1 cellular context compared by ENCODE assay signal in the genomic region with DNA sequence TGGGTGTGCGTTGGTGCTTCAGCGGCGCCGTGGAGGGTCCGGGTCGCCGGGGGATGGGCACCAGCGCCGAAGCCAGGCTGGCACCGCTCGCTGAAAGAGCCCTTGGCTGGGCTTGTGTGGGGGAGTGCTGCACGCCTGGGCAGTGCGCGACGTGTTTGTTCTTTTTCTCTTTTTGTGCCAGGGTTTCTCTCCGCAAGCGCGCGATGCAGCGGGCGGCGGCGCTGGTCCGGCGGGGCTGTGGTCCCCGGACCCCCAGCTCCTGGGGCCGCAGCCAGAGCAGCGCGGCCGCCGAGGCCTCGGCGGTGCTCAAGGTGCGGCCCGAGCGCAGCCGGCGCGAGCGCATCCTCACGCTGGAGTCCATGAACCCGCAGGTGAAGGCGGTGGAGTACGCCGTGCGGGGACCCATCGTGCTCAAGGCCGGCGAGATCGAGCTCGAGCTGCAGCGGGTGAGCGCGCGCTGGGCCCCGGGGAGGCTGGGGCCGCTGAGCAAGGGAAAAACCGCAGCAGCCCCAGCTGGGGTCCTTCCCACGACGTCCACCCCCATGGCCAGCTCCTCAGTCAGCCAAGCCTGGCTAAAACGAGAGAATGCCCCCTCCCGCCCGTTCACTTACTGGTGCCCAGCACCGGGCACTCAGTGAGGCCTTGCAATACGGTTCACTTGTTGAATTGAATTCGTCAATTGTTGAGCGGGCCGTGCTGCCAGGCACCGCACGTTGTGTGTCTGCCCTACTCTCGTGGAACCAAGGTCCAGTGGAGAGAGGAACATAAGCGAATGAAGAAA.
A peak's percentile ranks its signal among the peaks of the same experiment; 100 is the strongest.
TF ChIP-seq lines count a peak whose summit lies in the region.

No MANE protein-coding gene starts in this region.

TF ChIP-seq in HepG2, 621 proteins besides CTCF, POLR2A, EP300 and RAD21 (continued from another document and continues in another):
- TF ChIP-seq SKI (IDR thresholded peaks at IDR 0.05; ENCODE audit: partially characterized antibody) (no peak), ZBTB38 (CRISPR knock-in tag; IDR thresholded peaks at IDR 0.05) (no peak), ZZZ3 (CRISPR knock-in tag; IDR thresholded peaks at IDR 0.05; ENCODE audit: borderline replicate concordance) (no peak), NR2F1 (CRISPR knock-in tag; IDR thresholded peaks at IDR 0.05) (no peak), CHCHD3 (CRISPR knock-in tag; IDR thresholded peaks at IDR 0.05) (peak; percentile 58; the same call in 1 of the 2 replicates), NFATC3 (CRISPR knock-in tag; IDR thresholded peaks at IDR 0.05) (no peak), KLF11 (CRISPR knock-in tag; IDR thresholded peaks at IDR 0.05) (no peak), SMAD3 (CRISPR knock-in tag; IDR thresholded peaks at IDR 0.05) (0 out of 2 replicates have a peak, but pooled peaks have one; percentile 7), ZNF350 (CRISPR knock-in tag; IDR thresholded peaks at IDR 0.05; ENCODE audit: borderline replicate concordance, low read depth) (no peak), ZNF17 (CRISPR knock-in tag; IDR thresholded peaks at IDR 0.05) (no peak), KLF6 (CRISPR knock-in tag; IDR thresholded peaks at IDR 0.05) (no peak), GRHL1 (CRISPR knock-in tag; conservative IDR thresholded peaks at IDR 0.05) (no peak), NPAS2 (CRISPR knock-in tag; IDR thresholded peaks at IDR 0.05; ENCODE audit: borderline replicate concordance) (no peak), SMC3 (IDR thresholded peaks at IDR 0.05; ENCODE audit: low read length) (no peak), ZNF24 (IDR thresholded peaks at IDR 0.05) (no peak), PRDM4 (CRISPR knock-in tag; IDR thresholded peaks at IDR 0.05; ENCODE audit: borderline replicate concordance) (no peak), HES4 (CRISPR knock-in tag; IDR thresholded peaks at IDR 0.05; ENCODE audit: borderline replicate concordance) (no peak), HOXA9 (CRISPR knock-in tag; IDR thresholded peaks at IDR 0.05; ENCODE audit: borderline replicate concordance) (no peak), ZNF124 (CRISPR knock-in tag; IDR thresholded peaks at IDR 0.05) (peak; percentile 8; the same call in 1 of the 2 replicates), TOE1 (CRISPR knock-in tag; IDR thresholded peaks at IDR 0.05) (no peak)
- TF ChIP-seq, protein P1, sequence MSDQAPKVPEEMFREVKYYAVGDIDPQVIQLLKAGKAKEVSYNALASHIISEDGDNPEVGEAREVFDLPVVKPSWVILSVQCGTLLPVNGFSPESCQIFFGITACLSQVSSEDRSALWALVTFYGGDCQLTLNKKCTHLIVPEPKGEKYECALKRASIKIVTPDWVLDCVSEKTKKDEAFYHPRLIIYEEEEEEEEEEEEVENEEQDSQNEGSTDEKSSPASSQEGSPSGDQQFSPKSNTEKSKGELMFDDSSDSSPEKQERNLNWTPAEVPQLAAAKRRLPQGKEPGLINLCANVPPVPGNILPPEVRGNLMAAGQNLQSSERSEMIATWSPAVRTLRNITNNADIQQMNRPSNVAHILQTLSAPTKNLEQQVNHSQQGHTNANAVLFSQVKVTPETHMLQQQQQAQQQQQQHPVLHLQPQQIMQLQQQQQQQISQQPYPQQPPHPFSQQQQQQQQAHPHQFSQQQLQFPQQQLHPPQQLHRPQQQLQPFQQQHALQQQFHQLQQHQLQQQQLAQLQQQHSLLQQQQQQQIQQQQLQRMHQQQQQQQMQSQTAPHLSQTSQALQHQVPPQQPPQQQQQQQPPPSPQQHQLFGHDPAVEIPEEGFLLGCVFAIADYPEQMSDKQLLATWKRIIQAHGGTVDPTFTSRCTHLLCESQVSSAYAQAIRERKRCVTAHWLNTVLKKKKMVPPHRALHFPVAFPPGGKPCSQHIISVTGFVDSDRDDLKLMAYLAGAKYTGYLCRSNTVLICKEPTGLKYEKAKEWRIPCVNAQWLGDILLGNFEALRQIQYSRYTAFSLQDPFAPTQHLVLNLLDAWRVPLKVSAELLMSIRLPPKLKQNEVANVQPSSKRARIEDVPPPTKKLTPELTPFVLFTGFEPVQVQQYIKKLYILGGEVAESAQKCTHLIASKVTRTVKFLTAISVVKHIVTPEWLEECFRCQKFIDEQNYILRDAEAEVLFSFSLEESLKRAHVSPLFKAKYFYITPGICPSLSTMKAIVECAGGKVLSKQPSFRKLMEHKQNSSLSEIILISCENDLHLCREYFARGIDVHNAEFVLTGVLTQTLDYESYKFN (CRISPR knock-in tag; conservative IDR thresholded peaks at IDR 0.05), result no peak
- TF ChIP-seq, protein P2, sequence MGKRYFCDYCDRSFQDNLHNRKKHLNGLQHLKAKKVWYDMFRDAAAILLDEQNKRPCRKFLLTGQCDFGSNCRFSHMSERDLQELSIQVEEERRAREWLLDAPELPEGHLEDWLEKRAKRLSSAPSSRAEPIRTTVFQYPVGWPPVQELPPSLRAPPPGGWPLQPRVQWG (CRISPR knock-in tag; IDR thresholded peaks at IDR 0.05; ENCODE audit: borderline replicate concordance, low read depth), result no peak
- TF ChIP-seq, protein P3, sequence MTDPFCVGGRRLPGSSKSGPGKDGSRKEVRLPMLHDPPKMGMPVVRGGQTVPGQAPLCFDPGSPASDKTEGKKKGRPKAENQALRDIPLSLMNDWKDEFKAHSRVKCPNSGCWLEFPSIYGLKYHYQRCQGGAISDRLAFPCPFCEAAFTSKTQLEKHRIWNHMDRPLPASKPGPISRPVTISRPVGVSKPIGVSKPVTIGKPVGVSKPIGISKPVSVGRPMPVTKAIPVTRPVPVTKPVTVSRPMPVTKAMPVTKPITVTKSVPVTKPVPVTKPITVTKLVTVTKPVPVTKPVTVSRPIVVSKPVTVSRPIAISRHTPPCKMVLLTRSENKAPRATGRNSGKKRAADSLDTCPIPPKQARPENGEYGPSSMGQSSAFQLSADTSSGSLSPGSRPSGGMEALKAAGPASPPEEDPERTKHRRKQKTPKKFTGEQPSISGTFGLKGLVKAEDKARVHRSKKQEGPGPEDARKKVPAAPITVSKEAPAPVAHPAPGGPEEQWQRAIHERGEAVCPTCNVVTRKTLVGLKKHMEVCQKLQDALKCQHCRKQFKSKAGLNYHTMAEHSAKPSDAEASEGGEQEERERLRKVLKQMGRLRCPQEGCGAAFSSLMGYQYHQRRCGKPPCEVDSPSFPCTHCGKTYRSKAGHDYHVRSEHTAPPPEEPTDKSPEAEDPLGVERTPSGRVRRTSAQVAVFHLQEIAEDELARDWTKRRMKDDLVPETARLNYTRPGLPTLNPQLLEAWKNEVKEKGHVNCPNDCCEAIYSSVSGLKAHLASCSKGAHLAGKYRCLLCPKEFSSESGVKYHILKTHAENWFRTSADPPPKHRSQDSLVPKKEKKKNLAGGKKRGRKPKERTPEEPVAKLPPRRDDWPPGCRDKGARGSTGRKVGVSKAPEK (CRISPR knock-in tag; IDR thresholded peaks at IDR 0.05; ENCODE audit: borderline replicate concordance), result no peak
- TF ChIP-seq, protein P4, sequence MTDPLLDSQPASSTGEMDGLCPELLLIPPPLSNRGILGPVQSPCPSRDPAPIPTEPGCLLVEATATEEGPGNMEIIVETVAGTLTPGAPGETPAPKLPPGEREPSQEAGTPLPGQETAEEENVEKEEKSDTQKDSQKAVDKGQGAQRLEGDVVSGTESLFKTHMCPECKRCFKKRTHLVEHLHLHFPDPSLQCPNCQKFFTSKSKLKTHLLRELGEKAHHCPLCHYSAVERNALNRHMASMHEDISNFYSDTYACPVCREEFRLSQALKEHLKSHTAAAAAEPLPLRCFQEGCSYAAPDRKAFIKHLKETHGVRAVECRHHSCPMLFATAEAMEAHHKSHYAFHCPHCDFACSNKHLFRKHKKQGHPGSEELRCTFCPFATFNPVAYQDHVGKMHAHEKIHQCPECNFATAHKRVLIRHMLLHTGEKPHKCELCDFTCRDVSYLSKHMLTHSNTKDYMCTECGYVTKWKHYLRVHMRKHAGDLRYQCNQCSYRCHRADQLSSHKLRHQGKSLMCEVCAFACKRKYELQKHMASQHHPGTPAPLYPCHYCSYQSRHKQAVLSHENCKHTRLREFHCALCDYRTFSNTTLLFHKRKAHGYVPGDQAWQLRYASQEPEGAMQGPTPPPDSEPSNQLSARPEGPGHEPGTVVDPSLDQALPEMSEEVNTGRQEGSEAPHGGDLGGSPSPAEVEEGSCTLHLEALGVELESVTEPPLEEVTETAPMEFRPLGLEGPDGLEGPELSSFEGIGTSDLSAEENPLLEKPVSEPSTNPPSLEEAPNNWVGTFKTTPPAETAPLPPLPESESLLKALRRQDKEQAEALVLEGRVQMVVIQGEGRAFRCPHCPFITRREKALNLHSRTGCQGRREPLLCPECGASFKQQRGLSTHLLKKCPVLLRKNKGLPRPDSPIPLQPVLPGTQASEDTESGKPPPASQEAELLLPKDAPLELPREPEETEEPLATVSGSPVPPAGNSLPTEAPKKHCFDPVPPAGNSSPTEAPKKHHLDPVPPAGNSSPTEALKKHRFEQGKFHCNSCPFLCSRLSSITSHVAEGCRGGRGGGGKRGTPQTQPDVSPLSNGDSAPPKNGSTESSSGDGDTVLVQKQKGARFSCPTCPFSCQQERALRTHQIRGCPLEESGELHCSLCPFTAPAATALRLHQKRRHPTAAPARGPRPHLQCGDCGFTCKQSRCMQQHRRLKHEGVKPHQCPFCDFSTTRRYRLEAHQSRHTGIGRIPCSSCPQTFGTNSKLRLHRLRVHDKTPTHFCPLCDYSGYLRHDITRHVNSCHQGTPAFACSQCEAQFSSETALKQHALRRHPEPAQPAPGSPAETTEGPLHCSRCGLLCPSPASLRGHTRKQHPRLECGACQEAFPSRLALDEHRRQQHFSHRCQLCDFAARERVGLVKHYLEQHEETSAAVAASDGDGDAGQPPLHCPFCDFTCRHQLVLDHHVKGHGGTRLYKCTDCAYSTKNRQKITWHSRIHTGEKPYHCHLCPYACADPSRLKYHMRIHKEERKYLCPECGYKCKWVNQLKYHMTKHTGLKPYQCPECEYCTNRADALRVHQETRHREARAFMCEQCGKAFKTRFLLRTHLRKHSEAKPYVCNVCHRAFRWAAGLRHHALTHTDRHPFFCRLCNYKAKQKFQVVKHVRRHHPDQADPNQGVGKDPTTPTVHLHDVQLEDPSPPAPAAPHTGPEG (CRISPR knock-in tag; IDR thresholded peaks at IDR 0.05), result peak; percentile 49; the same call in 1 of the 2 replicates
- TF ChIP-seq, protein P5, sequence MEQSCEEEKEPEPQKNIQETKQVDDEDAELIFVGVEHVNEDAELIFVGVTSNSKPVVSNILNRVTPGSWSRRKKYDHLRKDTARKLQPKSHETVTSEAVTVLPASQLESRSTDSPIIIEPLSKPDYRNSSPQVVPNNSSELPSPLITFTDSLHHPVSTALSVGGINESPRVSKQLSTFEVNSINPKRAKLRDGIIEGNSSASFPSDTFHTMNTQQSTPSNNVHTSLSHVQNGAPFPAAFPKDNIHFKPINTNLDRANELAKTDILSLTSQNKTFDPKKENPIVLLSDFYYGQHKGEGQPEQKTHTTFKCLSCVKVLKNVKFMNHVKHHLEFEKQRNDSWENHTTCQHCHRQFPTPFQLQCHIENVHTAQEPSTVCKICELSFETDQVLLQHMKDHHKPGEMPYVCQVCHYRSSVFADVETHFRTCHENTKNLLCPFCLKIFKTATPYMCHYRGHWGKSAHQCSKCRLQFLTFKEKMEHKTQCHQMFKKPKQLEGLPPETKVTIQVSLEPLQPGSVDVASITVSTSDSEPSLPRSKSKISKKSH (CRISPR knock-in tag; IDR thresholded peaks at IDR 0.05; ENCODE audit: borderline replicate concordance), result peak; percentile 8; the same call in 1 of the 2 replicates
- TF ChIP-seq, protein P6, sequence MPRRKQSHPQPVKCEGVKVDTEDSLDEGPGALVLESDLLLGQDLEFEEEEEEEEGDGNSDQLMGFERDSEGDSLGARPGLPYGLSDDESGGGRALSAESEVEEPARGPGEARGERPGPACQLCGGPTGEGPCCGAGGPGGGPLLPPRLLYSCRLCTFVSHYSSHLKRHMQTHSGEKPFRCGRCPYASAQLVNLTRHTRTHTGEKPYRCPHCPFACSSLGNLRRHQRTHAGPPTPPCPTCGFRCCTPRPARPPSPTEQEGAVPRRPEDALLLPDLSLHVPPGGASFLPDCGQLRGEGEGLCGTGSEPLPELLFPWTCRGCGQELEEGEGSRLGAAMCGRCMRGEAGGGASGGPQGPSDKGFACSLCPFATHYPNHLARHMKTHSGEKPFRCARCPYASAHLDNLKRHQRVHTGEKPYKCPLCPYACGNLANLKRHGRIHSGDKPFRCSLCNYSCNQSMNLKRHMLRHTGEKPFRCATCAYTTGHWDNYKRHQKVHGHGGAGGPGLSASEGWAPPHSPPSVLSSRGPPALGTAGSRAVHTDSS (CRISPR knock-in tag; conservative IDR thresholded peaks at IDR 0.05), result no peak
